In the genomic region with DNA sequence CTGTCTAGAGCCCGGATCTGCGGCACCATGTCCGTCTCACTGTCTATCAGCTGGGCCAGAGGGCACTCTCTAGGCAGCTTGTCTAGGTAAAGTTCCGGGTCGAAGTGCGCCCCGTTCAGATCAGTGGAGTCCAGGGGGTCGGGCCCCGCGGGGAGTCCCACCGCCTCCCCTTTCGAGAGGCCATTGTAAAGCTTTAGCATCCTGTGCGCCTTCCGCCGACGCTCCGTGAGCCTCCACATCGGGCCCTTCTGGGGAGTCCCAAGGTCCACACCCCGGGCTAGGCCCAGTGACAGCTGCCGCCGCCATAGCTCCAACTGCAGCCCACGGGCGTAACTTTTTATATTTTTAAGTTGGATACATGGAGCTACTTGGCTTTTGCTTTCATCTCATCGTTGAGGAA, we compare ENCODE assay signal across 6 cellular contexts. TPM values are rescaled to one million over a fixed set of nuclear protein-coding genes. Genes with fewer than 3 reads are reported as not detected.
"Had no signal": no experiment of that assay in that cellular context is flagged by ENCODE, and none has a peak within 500 bp of the region (broad histone marks: within the 10 kb centered on the region; RNA-seq: fewer than 3 reads in every experiment).

No MANE protein-coding gene starts in this region.

RNA-seq across cellular contexts. Expression of a gene that starts 50.5 kb away (rescaled TPM):
- total RNA-seq: HT-29, HT1080, IMR-90 had no signal
- polyA plus RNA-seq: IgD-negative memory B cell, IMR-90 had no signal

RNA-seq across cellular contexts. Expression of a gene that starts 53.6 kb away (rescaled TPM):
- total RNA-seq: HepG2, HT-29, HT1080, IMR-90, K562 had no signal
- polyA plus RNA-seq: HepG2, IgD-negative memory B cell, IMR-90, K562 had no signal
